Comparison of ENCODE assay signal across 17 cellular contexts in the genomic region with DNA sequence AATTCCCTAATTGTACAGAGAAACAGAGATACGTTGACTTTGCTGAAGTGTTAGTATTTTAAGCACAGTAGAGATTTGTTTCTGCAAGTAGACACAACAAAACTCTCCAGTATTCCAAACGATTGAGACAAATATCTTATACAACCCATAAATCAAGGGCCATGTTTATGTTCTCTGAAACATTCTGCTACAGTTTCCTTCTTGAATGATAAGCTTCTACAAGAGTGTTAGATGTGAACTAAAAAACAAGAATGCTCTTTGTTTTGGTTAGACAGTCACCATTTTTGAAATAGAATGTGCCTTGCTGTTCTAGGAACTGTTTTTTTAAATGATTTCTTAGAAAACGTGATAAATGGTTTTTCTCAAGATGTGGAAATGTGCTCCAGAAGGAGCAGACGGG.
A peak's percentile ranks its signal among the peaks of the same experiment; 100 is the strongest.
DNase-seq lines count a peak whose midpoint lies in the region; ATAC-seq and TF ChIP-seq lines count a peak whose summit lies in the region.
"Had no signal": no experiment of that assay in that cellular context is flagged by ENCODE, and none has a peak within 500 bp of the region (broad histone marks: within the 10 kb centered on the region; RNA-seq: fewer than 3 reads in every experiment).

No MANE protein-coding gene starts in this region.

- intact Hi-C loops in activated naive CD4-positive, alpha-beta T cell treated with anti-CD3 and anti-CD28 coated beads for 36 hours (cut with micrococcal nuclease), result no loop called here
- intact Hi-C loops in activated CD4-positive, alpha-beta T cell treated with anti-CD3 and anti-CD28 coated beads for 36 hours (cut with DNase I, micrococcal nuclease), result no loop called here

- CTCF ChIA-PET in activated naive CD4-positive, alpha-beta T cell treated with anti-CD3 and anti-CD28 coated beads for 36 hours (lab: Charles Lee), result no interaction called here
- CTCF ChIA-PET in activated CD4-positive, alpha-beta T cell treated with anti-CD3 and anti-CD28 coated beads for 36 hours (lab: Charles Lee), result no interaction called here

- no peaks in the 10 kb centered on the region for H3K9me3 Mint-ChIP-seq in mesothelial cell of epicardium
- H3K9me3 Mint-ChIP-seq in activated naive CD4-positive, alpha-beta T cell treated with anti-CD3 and anti-CD28 coated beads for 36 hours, result peaks cover 7% of the 10 kb centered on the region
- peaks cover 6% of the 10 kb centered on the region for H3K9me3 Mint-ChIP-seq in activated CD4-positive, alpha-beta T cell treated with anti-CD3 and anti-CD28 coated beads for 36 hours (ENCODE audit: low read depth)

- DNase-seq in amniotic epithelial cell (ENCODE audit: low read depth) (peak; percentile 58), foreskin melanocyte (peak; percentile 11), mesothelial cell of epicardium (ENCODE audit: low spot score in 2 of 2, unreplicated experiment in 2 of 2) (no peak), anterior cingulate cortex (lab: John Stamatoyannopoulos, UW) (no peak), SHP77 (lab: John Stamatoyannopoulos, UW) (no peak)
- DNase-seq in activated naive CD4-positive, alpha-beta T cell treated with anti-CD3 and anti-CD28 coated beads for 36 hours, result no peak
- no peak for DNase-seq in activated CD4-positive, alpha-beta T cell treated with anti-CD3 and anti-CD28 coated beads for 36 hours
- DNase-seq: ACHN; BE2C; C1 segment of cervical spinal cord; CD4-positive, CD25-positive, alpha-beta regulatory T cell; CD8-positive, alpha-beta memory T cell; COR-L47; DMS 273 treated with DMSO at 0.1 percent for 48 hours; DMS53; DND-41; EL had no signal

- H3K27me3 Mint-ChIP-seq in mesothelial cell of epicardium (ENCODE audit: low read depth), result no peaks in the 10 kb centered on the region
- no peaks in the 10 kb centered on the region for H3K27me3 Mint-ChIP-seq in activated naive CD4-positive, alpha-beta T cell treated with anti-CD3 and anti-CD28 coated beads for 36 hours (ENCODE audit: low read depth)
- no peaks in the 10 kb centered on the region for H3K27me3 Mint-ChIP-seq in activated CD4-positive, alpha-beta T cell treated with anti-CD3 and anti-CD28 coated beads for 36 hours
- H3K27me3 Mint-ChIP-seq: CD4-positive, CD25-positive, alpha-beta regulatory T cell; CD8-positive, alpha-beta memory T cell had no signal

- H3K27ac Mint-ChIP-seq in mesothelial cell of epicardium, result peak overlapping the region; percentile 90
- no peak overlapping the region for H3K27ac Mint-ChIP-seq in activated naive CD4-positive, alpha-beta T cell treated with anti-CD3 and anti-CD28 coated beads for 36 hours
- H3K27ac Mint-ChIP-seq in activated CD4-positive, alpha-beta T cell treated with anti-CD3 and anti-CD28 coated beads for 36 hours, result no peak overlapping the region
- H3K27ac Mint-ChIP-seq: CD4-positive, CD25-positive, alpha-beta regulatory T cell; CD8-positive, alpha-beta memory T cell had no signal

- peaks cover 29% of the 10 kb centered on the region for H3K4me1 Mint-ChIP-seq in mesothelial cell of epicardium
- no peaks in the 10 kb centered on the region for H3K4me1 Mint-ChIP-seq in activated naive CD4-positive, alpha-beta T cell treated with anti-CD3 and anti-CD28 coated beads for 36 hours (ENCODE audit: low read depth)
- H3K4me1 Mint-ChIP-seq in activated CD4-positive, alpha-beta T cell treated with anti-CD3 and anti-CD28 coated beads for 36 hours, result no peaks in the 10 kb centered on the region
- H3K4me1 Mint-ChIP-seq: CD4-positive, CD25-positive, alpha-beta regulatory T cell; CD8-positive, alpha-beta memory T cell had no signal

- ATAC-seq in activated CD4-positive, alpha-beta T cell treated with anti-CD3 and anti-CD28 coated beads for 36 hours, result no peak

- H3K4me3 Mint-ChIP-seq in mesothelial cell of epicardium, result no peak overlapping the region
- H3K4me3 Mint-ChIP-seq in activated naive CD4-positive, alpha-beta T cell treated with anti-CD3 and anti-CD28 coated beads for 36 hours, result no peak overlapping the region
- no peak overlapping the region for H3K4me3 Mint-ChIP-seq in activated CD4-positive, alpha-beta T cell treated with anti-CD3 and anti-CD28 coated beads for 36 hours
- H3K4me3 Mint-ChIP-seq: CD4-positive, CD25-positive, alpha-beta regulatory T cell; CD8-positive, alpha-beta memory T cell had no signal

- H3K36me3 Mint-ChIP-seq in mesothelial cell of epicardium, result no peaks in the 10 kb centered on the region
- no peaks in the 10 kb centered on the region for H3K36me3 Mint-ChIP-seq in activated naive CD4-positive, alpha-beta T cell treated with anti-CD3 and anti-CD28 coated beads for 36 hours (ENCODE audit: low read depth)
- H3K36me3 Mint-ChIP-seq in activated CD4-positive, alpha-beta T cell treated with anti-CD3 and anti-CD28 coated beads for 36 hours (ENCODE audit: low read depth), result no peaks in the 10 kb centered on the region
- H3K36me3 Mint-ChIP-seq: CD4-positive, CD25-positive, alpha-beta regulatory T cell; CD8-positive, alpha-beta memory T cell had no signal

- POLR2A ChIA-PET in activated CD4-positive, alpha-beta T cell treated with anti-CD3 and anti-CD28 coated beads for 36 hours (lab: Charles Lee), result no interaction called here

- TF ChIP-seq CTCF in mesothelial cell of epicardium (IDR thresholded peaks at IDR 0.05; ENCODE audit: unreplicated experiment), result no peak

Comparison
In these comparisons a context has a peak if more than half of its experiments do, and no peak if none do; other contexts are left out.
1. DNase-seq: peak in amniotic epithelial cell (single experiment) and foreskin melanocyte (single experiment); none in mesothelial cell of epicardium (0 of 2), anterior cingulate cortex (0 of 58), activated naive CD4-positive, alpha-beta T cell treated with anti-CD3 and anti-CD28 coated beads for 36 hours (single experiment), activated CD4-positive, alpha-beta T cell treated with anti-CD3 and anti-CD28 coated beads for 36 hours (single experiment) and SHP77 (0 of 2).